ENCODE assay signal across 1 cellular context in genomic region chr12:33432992-33433391, GRCh38.
TF ChIP-seq lines count a peak whose summit lies in the region.

No MANE protein-coding gene starts in this region.

TF ChIP-seq in K562, 482 proteins besides CTCF, POLR2A, EP300 and RAD21 (continued from another document):
- no peak for TF ChIP-seq HINFP (tag; conservative IDR thresholded peaks at IDR 0.05; ENCODE audit: low read depth)
- TF ChIP-seq NCOA2 (IDR thresholded peaks at IDR 0.05; ENCODE audit: partially characterized antibody in 2 of 2): no peak
- TF ChIP-seq RBM15 (IDR thresholded peaks at IDR 0.05; ENCODE audit: insufficient read depth, low read length): no peak
- TF ChIP-seq BRD4 (IDR thresholded peaks at IDR 0.05): no peak
- peak; percentile 94 for TF ChIP-seq NFIX (CRISPR knock-in tag; IDR thresholded peaks at IDR 0.05; ENCODE audit: low read depth)
- TF ChIP-seq E2F4 (CRISPR knock-in tag; IDR thresholded peaks at IDR 0.05; ENCODE audit: low read depth): no peak
- no peak for TF ChIP-seq NR1H2 (CRISPR knock-in tag; IDR thresholded peaks at IDR 0.05)
- no peak for TF ChIP-seq NRF1 (conservative IDR thresholded peaks at IDR 0.05 in 1 of 2, IDR thresholded peaks at IDR 0.05 in 1 of 2)
- TF ChIP-seq RBM17 (IDR thresholded peaks at IDR 0.05; ENCODE audit: borderline replicate concordance, low read depth, low read length): no peak
- no peak for TF ChIP-seq MTA3 (IDR thresholded peaks at IDR 0.05; ENCODE audit: borderline replicate concordance)
- no peak for TF ChIP-seq ZNF512 (tag; IDR thresholded peaks at IDR 0.05)
- TF ChIP-seq HES1 (IDR thresholded peaks at IDR 0.05; ENCODE audit: low read depth): no peak
- TF ChIP-seq ZNF444 (CRISPR knock-in tag; IDR thresholded peaks at IDR 0.05): no peak
- TF ChIP-seq SMAD1 (IDR thresholded peaks at IDR 0.05; ENCODE audit: low read depth, low read length, partially characterized antibody): peak; percentile 44
- TF ChIP-seq KLF1 (tag; IDR thresholded peaks at IDR 0.05): no peak
TF ChIP-seq in K562: peak in this region for 3.
